Comparison of ENCODE assay signal across 8 cellular contexts in the genomic region with DNA sequence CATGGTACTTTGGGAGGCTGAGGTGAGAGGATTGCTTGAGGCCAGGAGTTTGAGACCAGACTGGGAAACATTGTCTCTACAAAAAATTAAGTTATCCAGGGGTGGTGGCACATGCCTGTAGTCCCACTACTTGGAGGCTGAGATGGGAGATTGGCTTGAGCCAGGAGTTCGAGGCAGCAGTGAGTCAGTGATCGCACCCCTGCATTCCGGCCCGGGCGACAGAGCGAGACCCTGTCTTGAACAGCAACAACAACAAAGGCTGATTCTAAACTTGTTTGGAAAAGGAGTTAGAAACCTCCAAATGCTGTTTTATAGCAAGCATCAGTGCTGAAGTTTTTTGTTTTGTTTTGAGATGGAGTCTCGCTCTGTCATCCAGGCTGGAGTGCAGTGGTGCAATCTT. TPM values are rescaled to one million over a fixed set of nuclear protein-coding genes. Genes with fewer than 3 reads are reported as not detected.
"Had no signal": no experiment of that assay in that cellular context is flagged by ENCODE, and none has a peak within 500 bp of the region (broad histone marks: within the 10 kb centered on the region; RNA-seq: fewer than 3 reads in every experiment).

No MANE protein-coding gene starts in this region.

- H3K9me3 ChIP-seq: HAP-1 had no signal

- H3K4me3 Mint-ChIP-seq: GM23338, HFFc6 had no signal

- H3K27ac Mint-ChIP-seq: GM23338, HFFc6 had no signal

- H3K36me3 ChIP-seq: HAP-1 had no signal

- H3K4me3 ChIP-seq: GM23338, HAP-1, K562 had no signal

- H3K4me1 ChIP-seq: HAP-1 had no signal

- H3K4me1 Mint-ChIP-seq: GM23338 had no signal

- H2AFZ ChIP-seq: GM23338 had no signal

- ATAC-seq: GM23338, HCT116 had no signal

- DNase-seq: HFFc6, IMR-90 had no signal

- H3K4me2 ChIP-seq: GM23338 had no signal

RNA-seq across cellular contexts. Expression of a gene that starts 14.7 kb away (rescaled TPM):
- total RNA-seq: GM23338, H1, IMR-90 had no signal
- polyA plus RNA-seq: GM23338, H1, IMR-90 had no signal

RNA-seq across cellular contexts. Expression of a gene that starts 38.3 kb away (rescaled TPM):
- total RNA-seq: GM23338, H1, HFFc6, HT-29, IMR-90, K562 had no signal
- polyA plus RNA-seq: GM23338, H1, IMR-90, K562 had no signal
